ENCODE assay signal across 8 cellular contexts in the genomic region with DNA sequence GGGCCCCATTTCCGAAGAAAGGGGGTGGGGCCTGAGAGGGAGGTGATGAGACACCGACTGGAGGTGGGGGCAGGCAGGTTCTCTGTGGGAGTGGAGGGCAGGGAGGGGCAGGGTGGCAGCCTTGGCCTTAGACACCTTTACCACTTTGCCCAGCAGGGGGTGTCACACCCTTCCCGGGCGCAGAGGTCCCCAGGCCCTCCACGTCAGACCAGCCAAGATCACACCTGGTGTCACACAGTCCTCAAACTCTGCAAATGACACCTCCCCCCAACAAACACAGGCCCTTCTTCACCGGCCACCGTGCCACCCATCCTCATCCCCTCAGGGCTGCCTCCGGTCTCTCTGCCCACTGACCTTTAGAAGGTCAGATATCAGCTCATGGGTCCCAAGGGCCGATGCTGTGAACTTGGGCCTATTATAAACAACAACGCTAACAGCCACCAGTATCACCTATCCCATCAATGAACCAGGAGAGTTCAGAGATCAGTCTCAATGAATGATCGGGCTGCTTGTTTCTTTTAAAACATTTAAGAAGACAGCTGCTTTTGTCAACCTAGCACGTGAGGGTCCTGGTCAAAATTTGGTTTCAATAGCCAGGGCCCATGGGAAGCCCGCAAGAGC.
DNase-seq lines count a peak whose midpoint lies in the region; ATAC-seq, FAIRE-seq and TF ChIP-seq lines count a peak whose summit lies in the region.

No MANE protein-coding gene starts in this region.

- H3K27me3 Mint-ChIP-seq in mesothelial cell of epicardium (ENCODE audit: low read depth), result peaks cover 27% of the 10 kb centered on the region
- peaks cover 0 to 18% of the 10 kb centered on the region in 2 donors for H3K27me3 Mint-ChIP-seq in stimulated activated naive B cell treated with anti-CD40 and anti-IgM and Interleukin-4, amounts not matched to agents 10 μg/mL and 1 μg/mL and 100 μg/mL, for 72 hours

- H3K4me2 ChIP-seq in A549 (no peak overlapping the region), SU-DHL-6 (ENCODE audit: low read depth, low read length, poor library complexity, severe bottlenecking) (no peak overlapping the region)

- DNase-seq in A549 (ENCODE audit: low read depth in 1 of 2, low spot score in 1 of 2) (peak; percentile 50 to 52), H4 (ENCODE audit: low spot score) (peak; percentile 30), ascending aorta (ENCODE audit: low spot score in 2 of 2) (no peak), mesothelial cell of epicardium (ENCODE audit: low spot score in 2 of 2, unreplicated experiment in 2 of 2) (no peak), GM03348 (ENCODE audit: low spot score) (no peak), GOT3 (lab: John Stamatoyannopoulos, UW) (no peak)
- DNase-seq in stimulated activated naive B cell treated with anti-CD40 and anti-IgM and Interleukin-4, amounts not matched to agents 10 μg/mL and 1 μg/mL and 100 μg/mL, for 72 hours, result peak; percentile 66

- no peak overlapping the region for H3K4me3 ChIP-seq in A549
- no peak overlapping the region for H3K4me3 ChIP-seq in SU-DHL-6 (ENCODE audit: insufficient read depth, low read length, poor library complexity, severe bottlenecking)
- H3K4me3 ChIP-seq in ascending aorta, result peak overlapping the region in 1 of 2 donors; percentile 87

- peak overlapping the region; percentile 71 for H3K4me3 Mint-ChIP-seq in mesothelial cell of epicardium
- H3K4me3 Mint-ChIP-seq in stimulated activated naive B cell treated with anti-CD40 and anti-IgM and Interleukin-4, amounts not matched to agents 10 μg/mL and 1 μg/mL and 100 μg/mL, for 72 hours, result peak overlapping the region; percentile 82 to 90

- peaks cover 30% of the 10 kb centered on the region for H3K4me1 Mint-ChIP-seq in mesothelial cell of epicardium
- H3K4me1 Mint-ChIP-seq in stimulated activated naive B cell treated with anti-CD40 and anti-IgM and Interleukin-4, amounts not matched to agents 10 μg/mL and 1 μg/mL and 100 μg/mL, for 72 hours, result peaks cover 38 to 79% of the 10 kb centered on the region in 2 donors

- no peak for TF ChIP-seq POLR2A in A549 (IDR thresholded peaks at IDR 0.05; ENCODE audit: low read length)

- ATAC-seq in A549, result peak; percentile 47 to 82; a peak in 4 of 6 replicates
- ATAC-seq in stimulated activated naive B cell treated with anti-CD40 and anti-IgM and Interleukin-4, amounts not matched to agents 10 μg/mL and 1 μg/mL and 100 μg/mL, for 72 hours (replicated peaks), result peak; percentile 67 to 69

- peak overlapping the region; percentile 51 for H3K27ac Mint-ChIP-seq in mesothelial cell of epicardium
- peak overlapping the region; percentile 85 for H3K27ac Mint-ChIP-seq in stimulated activated naive B cell treated with anti-CD40 and anti-IgM and Interleukin-4, amounts not matched to agents 10 μg/mL and 1 μg/mL and 100 μg/mL, for 72 hours

- H3K9ac ChIP-seq in SU-DHL-6 (ENCODE audit: low read length), result no peak overlapping the region

- no peaks in the 10 kb centered on the region for H3K36me3 ChIP-seq in SU-DHL-6 (ENCODE audit: low read length)
- H3K36me3 ChIP-seq in ascending aorta, result no peaks in the 10 kb centered on the region

- H3K27ac ChIP-seq in A549 (no peak overlapping the region), SU-DHL-6 (ENCODE audit: low read depth, low read length) (no peak overlapping the region), ascending aorta (peak overlapping the region in 1 of 2 donors; percentile 57)

- 91% methylated on average over 8 of the region's 13 CpGs for WGBS in A549 (ENCODE audit: missing lambda C conversion rate)

- H3K9me3 Mint-ChIP-seq in mesothelial cell of epicardium, result no peaks in the 10 kb centered on the region
- no peaks in the 10 kb centered on the region for H3K9me3 Mint-ChIP-seq in stimulated activated naive B cell treated with anti-CD40 and anti-IgM and Interleukin-4, amounts not matched to agents 10 μg/mL and 1 μg/mL and 100 μg/mL, for 72 hours

- H4K20me1 ChIP-seq in SU-DHL-6 (ENCODE audit: low read depth, low read length), result peaks cover 3% of the 10 kb centered on the region; the same call in 1 of the 2 replicates

- peaks cover 6% of the 10 kb centered on the region; the same call in 1 of the 2 replicates for H3F3A ChIP-seq in SU-DHL-6 (ENCODE audit: insufficient read depth)

- H3K4me1 ChIP-seq in A549 (peaks cover 5% of the 10 kb centered on the region; the same call in 1 of the 3 replicates), ascending aorta (peaks cover 9 to 47% of the 10 kb centered on the region in 2 donors)

- CTCF ChIA-PET in A549 (lab: Yijun Ruan, JAX), result interaction anchor here (0.8 to 2.6 kb wide), 12 partner anchors 10 to 244 kb away, joined by 3 to 12 read pairs (median 4); no protein-coding TSS in a partner anchor

- intact Hi-C loops in ascending aorta (cut with DNase I), result loop anchor here (2.0 to 5.0 kb wide), 2 partner anchors 24 to 165 kb away; no protein-coding TSS in a partner anchor

- POLR2A ChIA-PET in A549 (lab: Yijun Ruan, JAX), result no interaction called here

- H3K9me3 ChIP-seq in A549 (no peaks in the 10 kb centered on the region), SU-DHL-6 (ENCODE audit: insufficient read depth, low read length) (no peaks in the 10 kb centered on the region), ascending aorta (no peaks in the 10 kb centered on the region)

- no peaks in the 10 kb centered on the region for H3K9me2 ChIP-seq in SU-DHL-6 (replicated peaks; ENCODE audit: insufficient read depth, low read length)

- H3K36me3 Mint-ChIP-seq in mesothelial cell of epicardium, result no peaks in the 10 kb centered on the region
- peaks cover 6 to 26% of the 10 kb centered on the region in 2 donors for H3K36me3 Mint-ChIP-seq in stimulated activated naive B cell treated with anti-CD40 and anti-IgM and Interleukin-4, amounts not matched to agents 10 μg/mL and 1 μg/mL and 100 μg/mL, for 72 hours

- TF ChIP-seq RAD21 in A549 (conservative IDR thresholded peaks at IDR 0.05 in 1 of 2, IDR thresholded peaks at IDR 0.05 in 1 of 2), result peak; percentile 60 to 63

- H3K27me3 ChIP-seq in SU-DHL-6 (ENCODE audit: low read length) (no peaks in the 10 kb centered on the region), ascending aorta (no peaks in the 10 kb centered on the region)

- no peak overlapping the region for H2AFZ ChIP-seq in SU-DHL-6 (ENCODE audit: low read depth, low read length, severe bottlenecking)

- no peak for TF ChIP-seq EP300 in A549 (IDR thresholded peaks at IDR 0.05)

- TF ChIP-seq CTCF in A549 (IDR thresholded peaks at IDR 0.05), result peak; percentile 42
- peak; percentile 71 for TF ChIP-seq CTCF in SU-DHL-6 (IDR thresholded peaks at IDR 0.05; ENCODE audit: insufficient read depth, low read length, poor library complexity, severe bottlenecking)
- peak in 2 of 3 experiments; percentile 25 to 27 for TF ChIP-seq CTCF in ascending aorta (IDR thresholded peaks at IDR 0.05)
- peak; percentile 22 for TF ChIP-seq CTCF in mesothelial cell of epicardium (IDR thresholded peaks at IDR 0.05; ENCODE audit: unreplicated experiment)

- no peak for FAIRE-seq in A549 (lab: Jason Lieb, UNC)

- H3K79me2 ChIP-seq in SU-DHL-6 (ENCODE audit: insufficient read depth, low read length), result no peaks in the 10 kb centered on the region

TF ChIP-seq in A549, 52 proteins besides CTCF, POLR2A, EP300 and RAD21:
- TF ChIP-seq ZSCAN20 (CRISPR knock-in tag; IDR thresholded peaks at IDR 0.05) (no peak), GATA3 (IDR thresholded peaks at IDR 0.05; ENCODE audit: borderline replicate concordance) (no peak), ESRRA (IDR thresholded peaks at IDR 0.05; ENCODE audit: borderline replicate concordance, low read length) (no peak), SMC3 (IDR thresholded peaks at IDR 0.05) (peak; percentile 60)
- TF ChIP-seq, protein P1, sequence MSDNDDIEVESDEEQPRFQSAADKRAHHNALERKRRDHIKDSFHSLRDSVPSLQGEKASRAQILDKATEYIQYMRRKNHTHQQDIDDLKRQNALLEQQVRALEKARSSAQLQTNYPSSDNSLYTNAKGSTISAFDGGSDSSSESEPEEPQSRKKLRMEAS (IDR thresholded peaks at IDR 0.05), result no peak

Comparison
In these comparisons a context has a peak if more than half of its experiments do, and no peak if none do; other contexts are left out.
1. DNase-seq: peak in A549 (2 of 2), H4 (single experiment) and stimulated activated naive B cell treated with anti-CD40 and anti-IgM and Interleukin-4, amounts not matched to agents 10 μg/mL and 1 μg/mL and 100 μg/mL, for 72 hours (single experiment); none in ascending aorta (0 of 2), mesothelial cell of epicardium (0 of 2), GM03348 (single experiment) and GOT3 (single experiment).
2. Peak in every context shown above with its lines, with median percentiles within 50 percentile points of each other: CTCF ChIP-seq.